In genomic region chr1:226417350-226417749, GRCh38 we compare ENCODE assay signal across 27 cellular contexts.
"Had no signal": no experiment of that assay in that cellular context is flagged by ENCODE, and none has a peak within 500 bp of the region (broad histone marks: within the 10 kb centered on the region; RNA-seq: fewer than 3 reads in every experiment).

No MANE protein-coding gene starts in this region.

- H3K4me3 Mint-ChIP-seq: mesothelial cell of epicardium; naive B cell; natural killer cell; nephron progenitor cell; neural progenitor cell; stimulated activated effector memory CD8-positive, alpha-beta T cell treated with anti-CD3 and anti-CD28 coated beads, Interleukin-12 subunit alpha, Interleukin-12 subunit beta, amount 100 ng/mL, for 72 hours; stimulated activated naive CD8-positive, alpha-beta T cell treated with anti-CD3 and anti-CD28 coated beads, Interleukin-15, Interleukin-2, amounts not matched to agents 100 ng/mL and 50 ng/mL, for 24 hours had no signal

- H3K27ac ChIP-seq: hepatocyte, left ventricle myocardium inferior, neural progenitor cell, neutrophil, ovary, sigmoid colon, spleen, suprapubic skin, thoracic aorta, tibial artery, upper lobe of right lung had no signal

- H3K27ac Mint-ChIP-seq: mesothelial cell of epicardium; naive B cell; natural killer cell; nephron progenitor cell; neural progenitor cell; progenitor cell of endocrine pancreas; stimulated activated naive CD8-positive, alpha-beta T cell treated with anti-CD3 and anti-CD28 coated beads, Interleukin-15, Interleukin-2, amounts not matched to agents 100 ng/mL and 50 ng/mL, for 24 hours had no signal

- H3K9me3 Mint-ChIP-seq: mesothelial cell of epicardium; naive B cell; natural killer cell; nephron progenitor cell; neural progenitor cell; stimulated activated effector memory CD8-positive, alpha-beta T cell treated with anti-CD3 and anti-CD28 coated beads, Interleukin-12 subunit alpha, Interleukin-12 subunit beta, amount 100 ng/mL, for 72 hours; stimulated activated naive CD8-positive, alpha-beta T cell treated with anti-CD3 and anti-CD28 coated beads, Interleukin-15, Interleukin-2, amounts not matched to agents 100 ng/mL and 50 ng/mL, for 24 hours had no signal

- H3K36me3 Mint-ChIP-seq: mesothelial cell of epicardium; naive B cell; natural killer cell; neural progenitor cell; stimulated activated effector memory CD8-positive, alpha-beta T cell treated with anti-CD3 and anti-CD28 coated beads, Interleukin-12 subunit alpha, Interleukin-12 subunit beta, amount 100 ng/mL, for 72 hours had no signal

- H3K36me3 ChIP-seq: left ventricle myocardium inferior, neural progenitor cell, neutrophil, ovary, sigmoid colon, spleen, suprapubic skin, thoracic aorta, tibial artery, upper lobe of right lung had no signal

- ATAC-seq: natural killer cell; right cardiac atrium; stimulated activated effector memory CD8-positive, alpha-beta T cell treated with anti-CD3 and anti-CD28 coated beads, Interleukin-12 subunit alpha, Interleukin-12 subunit beta, amount 100 ng/mL, for 72 hours; upper lobe of right lung had no signal

- H3K27me3 ChIP-seq: hepatocyte, neural progenitor cell, ovary, sigmoid colon, spleen, suprapubic skin, tibial artery, upper lobe of right lung had no signal

- H3K4me3 ChIP-seq: hepatocyte, left ventricle myocardium inferior, lung, neural progenitor cell, ovary, sigmoid colon, spleen, suprapubic skin, thoracic aorta, tibial artery, upper lobe of right lung had no signal

- DNase-seq: islet precursor cell; left ventricle myocardium inferior; mesendoderm; naive B cell; natural killer cell; nephron progenitor cell; occipital lobe; ovary; right cardiac atrium; sigmoid colon; small intestine; spleen; stimulated activated CD4-positive, alpha-beta T cell treated with anti-CD3 and anti-CD28 coated beads, Interleukin-4, amount 100 ng/mL, for 24 hours; stimulated activated naive CD4-positive, alpha-beta T cell; tibial artery; trophoblast cell; upper lobe of right lung had no signal

- H3K9me3 ChIP-seq: left ventricle myocardium inferior, neutrophil, ovary, sigmoid colon, spleen, suprapubic skin, thoracic aorta, tibial artery, upper lobe of right lung had no signal

- H3K4me1 ChIP-seq: left ventricle myocardium inferior, neural progenitor cell, sigmoid colon, spleen, suprapubic skin, tibial artery, upper lobe of right lung had no signal

- H3K27me3 Mint-ChIP-seq: naive B cell; stimulated activated naive CD8-positive, alpha-beta T cell treated with anti-CD3 and anti-CD28 coated beads, Interleukin-15, Interleukin-2, amounts not matched to agents 100 ng/mL and 50 ng/mL, for 24 hours had no signal

- H3K4me1 Mint-ChIP-seq: mesothelial cell of epicardium, natural killer cell had no signal
